ENCODE assay signal across 9 cellular contexts in the genomic region with DNA sequence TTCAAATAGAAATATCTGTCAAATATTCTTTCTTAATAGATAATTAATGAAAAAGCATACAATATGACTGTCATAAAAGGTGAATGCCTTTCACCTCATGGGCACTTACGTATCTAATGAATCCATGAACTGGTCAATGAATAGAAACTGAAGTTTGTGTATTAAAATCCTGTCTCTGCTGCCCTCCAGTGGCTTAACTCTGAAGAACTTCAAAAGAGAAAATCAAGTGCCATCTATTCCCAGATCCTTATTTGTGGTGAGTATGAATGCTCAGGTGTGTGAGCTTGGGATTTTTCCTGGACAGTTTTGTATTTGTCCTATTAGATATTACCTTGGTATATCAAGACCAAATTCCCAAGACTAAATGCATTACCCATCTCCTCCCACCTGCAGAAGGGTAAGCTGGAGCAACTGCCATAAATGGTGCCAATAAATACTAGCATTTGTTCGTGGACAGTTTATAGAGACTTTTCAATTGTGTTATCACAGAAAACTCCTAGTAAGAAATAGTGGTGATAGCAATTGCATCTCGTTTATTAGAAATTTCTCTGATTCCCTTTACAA. TPM values are rescaled to one million over a fixed set of nuclear protein-coding genes. Genes with fewer than 3 reads are reported as not detected.
DNase-seq lines count a peak whose midpoint lies in the region; ATAC-seq and TF ChIP-seq lines count a peak whose summit lies in the region.
"Had no signal": no experiment of that assay in that cellular context is flagged by ENCODE, and none has a peak within 500 bp of the region (broad histone marks: within the 10 kb centered on the region; RNA-seq: fewer than 3 reads in every experiment).

No MANE protein-coding gene starts in this region.

- ATAC-seq in GM19438 (IDR thresholded peaks at IDR 0.05; ENCODE audit: low read depth, unreplicated experiment) (peak; percentile 43), heart right ventricle (peak in 2 of 8 donors; percentile 21 to 47), HG02885 (IDR thresholded peaks at IDR 0.05; ENCODE audit: poor library complexity, unreplicated experiment) (no peak), GM18505 (IDR thresholded peaks at IDR 0.05; ENCODE audit: unreplicated experiment) (no peak)

- TF ChIP-seq POLR2A in GM18505 (IDR thresholded peaks at IDR 0.05; ENCODE audit: borderline replicate concordance, extremely low read depth, insufficient read depth, insufficient read length): no peak

- intact Hi-C loops in heart right ventricle (cut with DNase I): loop anchor here in 8 of 10 donors (1.0 to 10.0 kb wide), 7 partner anchors 169 to 1051 kb away; no protein-coding TSS in a partner anchor

- TF ChIP-seq CTCF in WERI-Rb-1 (IDR thresholded peaks at IDR 0.05; ENCODE audit: low read depth, low read length) (peak; percentile 44; the same call in 1 of the 2 replicates), heart right ventricle (IDR thresholded peaks at IDR 0.05) (peak; percentile 44 to 78 (median 69))

- WGBS in heart right ventricle, 2 donors: 31 to 32% methylated on average over 3 of the region's 3 CpGs

- no peaks in the 10 kb centered on the region for H3K4me1 ChIP-seq in heart right ventricle

- no peaks in the 10 kb centered on the region for H3K9me3 ChIP-seq in WERI-Rb-1 (ENCODE audit: severe bottlenecking)
- H3K9me3 ChIP-seq in heart right ventricle: no peaks in the 10 kb centered on the region

- peaks cover 66% of the 10 kb centered on the region for H3K27me3 ChIP-seq in WERI-Rb-1 (ENCODE audit: insufficient read depth, low read depth, severe bottlenecking)
- H3K27me3 ChIP-seq in heart right ventricle: no peaks in the 10 kb centered on the region

- H3K27ac ChIP-seq in WERI-Rb-1 (no peak overlapping the region), heart right ventricle (no peak overlapping the region)

- H3K36me3 ChIP-seq in WERI-Rb-1 (no peaks in the 10 kb centered on the region), heart right ventricle (no peaks in the 10 kb centered on the region)

- H3K4me3 ChIP-seq in WERI-Rb-1 (ENCODE audit: low read depth, low read length): no peak overlapping the region
- H3K4me3 ChIP-seq in heart right ventricle: no peak overlapping the region

- DNase-seq in D341Med (ENCODE audit: low spot score): peak; percentile 37
- DNase-seq in NCI-H2029 (lab: John Stamatoyannopoulos, UW): peak; percentile 63
- peak; percentile 16 for DNase-seq in WERI-Rb-1
- peak in 1 of 2 donors; percentile 51 for DNase-seq in heart right ventricle
- DNase-seq in smooth muscle cell of the brain vasculature (ENCODE audit: low read depth, low spot score): peak; percentile 66

RNA-seq across cellular contexts. Expression of gene SVEP1, which starts 44.0 kb away (rescaled TPM):
- total RNA-seq in heart right ventricle: 10 to 100 TPM in 2 of 10 donors, 1 to 10 TPM in 8; 3.7 to 16.4 (median 7.2) TPM
- under 1 TPM; 0.66 to 0.83 TPM for polyA plus RNA-seq in heart right ventricle
- total RNA-seq: T-helper 2 cell treated with Interferon-gamma antibody and Interleukin-4, amounts not matched to agents 100 ng/mL and 5 ng/mL, for 36 hours had no signal

RNA-seq across cellular contexts. Expression of gene MUSK, which starts 45.0 kb away (rescaled TPM):
- total RNA-seq in heart right ventricle: 1 to 10 TPM in 7 of 10 donors, under 1 TPM in 3; 0.30 to 2.2 (median 1.4) TPM
- under 1 TPM; 0.04 to 0.59 TPM for polyA plus RNA-seq in heart right ventricle
- total RNA-seq: T-helper 2 cell treated with Interferon-gamma antibody and Interleukin-4, amounts not matched to agents 100 ng/mL and 5 ng/mL, for 36 hours had no signal
